ENCODE assay signal across 1 cellular context in genomic region chr1:41333146-41333784, GRCh38.
TF ChIP-seq lines count a peak whose summit lies in the region.

No MANE protein-coding gene starts in this region.

TF ChIP-seq in K562, 482 proteins besides CTCF, POLR2A, EP300 and RAD21 (continued from another document and continues in another):
- peak; percentile 96 for TF ChIP-seq USF1 (CRISPR knock-in tag; IDR thresholded peaks at IDR 0.05)
- TF ChIP-seq ZNF140 (CRISPR knock-in tag; IDR thresholded peaks at IDR 0.05): no peak
- peak; percentile 93 for TF ChIP-seq SMARCA5 (IDR thresholded peaks at IDR 0.05)
- TF ChIP-seq SAFB2 (IDR thresholded peaks at IDR 0.05; ENCODE audit: borderline replicate concordance, low read depth, low read length, severe bottlenecking): no peak
- TF ChIP-seq ZNF318 (IDR thresholded peaks at IDR 0.05; ENCODE audit: borderline replicate concordance in 1 of 2, low read depth in 1 of 2): peak in 1 of 2 experiments; percentile 82; a peak in 2 of 4 replicates
- TF ChIP-seq VEZF1 (CRISPR knock-in tag; IDR thresholded peaks at IDR 0.05): peak; percentile 73
- TF ChIP-seq, protein P1, sequence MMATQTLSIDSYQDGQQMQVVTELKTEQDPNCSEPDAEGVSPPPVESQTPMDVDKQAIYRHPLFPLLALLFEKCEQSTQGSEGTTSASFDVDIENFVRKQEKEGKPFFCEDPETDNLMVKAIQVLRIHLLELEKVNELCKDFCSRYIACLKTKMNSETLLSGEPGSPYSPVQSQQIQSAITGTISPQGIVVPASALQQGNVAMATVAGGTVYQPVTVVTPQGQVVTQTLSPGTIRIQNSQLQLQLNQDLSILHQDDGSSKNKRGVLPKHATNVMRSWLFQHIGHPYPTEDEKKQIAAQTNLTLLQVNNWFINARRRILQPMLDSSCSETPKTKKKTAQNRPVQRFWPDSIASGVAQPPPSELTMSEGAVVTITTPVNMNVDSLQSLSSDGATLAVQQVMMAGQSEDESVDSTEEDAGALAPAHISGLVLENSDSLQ (IDR thresholded peaks at IDR 0.05): peak; percentile 45
- no peak for TF ChIP-seq SNIP1 (IDR thresholded peaks at IDR 0.05; ENCODE audit: low read depth)
- TF ChIP-seq ZNF583 (CRISPR knock-in tag; IDR thresholded peaks at IDR 0.05): no peak
- peak; percentile 80 for TF ChIP-seq JUND (IDR thresholded peaks at IDR 0.05; ENCODE audit: borderline replicate concordance, low read depth, low read length)
- TF ChIP-seq JUND (tag; IDR thresholded peaks at IDR 0.05; ENCODE audit: borderline replicate concordance, low read depth, low read length): no peak; the same call in 2 of the 3 replicates
- TF ChIP-seq GABPA (tag; conservative IDR thresholded peaks at IDR 0.05; ENCODE audit: low read depth): peak; percentile 48; the same call in 1 of the 2 replicates
- 0 out of 2 replicates have a peak, but pooled peaks have one; percentile 55 for TF ChIP-seq ZNF24 (IDR thresholded peaks at IDR 0.05)
- no peak for TF ChIP-seq KDM2B (CRISPR knock-in tag; IDR thresholded peaks at IDR 0.05)
- no peak for TF ChIP-seq MITF (IDR thresholded peaks at IDR 0.05)
- 0 out of 2 replicates have a peak, but pooled peaks have one; percentile 8 for TF ChIP-seq ATF2 (CRISPR knock-in tag; IDR thresholded peaks at IDR 0.05)
- TF ChIP-seq RUNX1 (IDR thresholded peaks at IDR 0.05; ENCODE audit: low read depth): no peak
- no peak for TF ChIP-seq ZBTB8A (IDR thresholded peaks at IDR 0.05; ENCODE audit: partially characterized antibody)
- TF ChIP-seq ZNF174 (CRISPR knock-in tag; IDR thresholded peaks at IDR 0.05): no peak
- no peak for TF ChIP-seq SIN3A (IDR thresholded peaks at IDR 0.05; ENCODE audit: borderline replicate concordance in 2 of 2, control insufficient read depth in 1 of 2, low read depth in 2 of 2, low read length in 2 of 2)
- no peak for TF ChIP-seq NR2C2 (CRISPR knock-in tag; IDR thresholded peaks at IDR 0.05)
- peak; percentile 26; the same call in 1 of the 2 replicates for TF ChIP-seq NR2C2 (tag; IDR thresholded peaks at IDR 0.05)
- TF ChIP-seq DDX20 (tag; IDR thresholded peaks at IDR 0.05; ENCODE audit: low read depth): no peak
- TF ChIP-seq MAZ (CRISPR knock-in tag; conservative IDR thresholded peaks at IDR 0.05 in 1 of 2, IDR thresholded peaks at IDR 0.05 in 1 of 2): no peak
- TF ChIP-seq JUN (IDR thresholded peaks at IDR 0.05; ENCODE audit: borderline replicate concordance, low read depth, low read length): peak; percentile 63
- no peak for TF ChIP-seq JUN (CRISPR knock-in tag; IDR thresholded peaks at IDR 0.05; ENCODE audit: borderline replicate concordance)
- TF ChIP-seq ELK1 (CRISPR knock-in tag; IDR thresholded peaks at IDR 0.05): no peak
- peak; percentile 76 to 80 for TF ChIP-seq KDM1A (IDR thresholded peaks at IDR 0.05)
- TF ChIP-seq EGR1 (conservative IDR thresholded peaks at IDR 0.05): peak; percentile 93
- peak; percentile 81; the same call in 1 of the 2 replicates for TF ChIP-seq HDAC2 (IDR thresholded peaks at IDR 0.05)
- no peak for TF ChIP-seq GTF2A2 (tag; IDR thresholded peaks at IDR 0.05)
- no peak for TF ChIP-seq ZNF280A (IDR thresholded peaks at IDR 0.05; ENCODE audit: low read depth, partially characterized antibody)
- TF ChIP-seq CTCFL (IDR thresholded peaks at IDR 0.05; ENCODE audit: borderline replicate concordance, insufficient read depth, low read depth, low read length, poor library complexity, severe bottlenecking): no peak
- no peak for TF ChIP-seq NFIX (CRISPR knock-in tag; IDR thresholded peaks at IDR 0.05; ENCODE audit: low read depth)
- peak; percentile 75; the same call in 1 of the 2 replicates for TF ChIP-seq NCOA1 (IDR thresholded peaks at IDR 0.05; ENCODE audit: low read depth)
- TF ChIP-seq CSDE1 (IDR thresholded peaks at IDR 0.05): no peak
- TF ChIP-seq, protein P2, sequence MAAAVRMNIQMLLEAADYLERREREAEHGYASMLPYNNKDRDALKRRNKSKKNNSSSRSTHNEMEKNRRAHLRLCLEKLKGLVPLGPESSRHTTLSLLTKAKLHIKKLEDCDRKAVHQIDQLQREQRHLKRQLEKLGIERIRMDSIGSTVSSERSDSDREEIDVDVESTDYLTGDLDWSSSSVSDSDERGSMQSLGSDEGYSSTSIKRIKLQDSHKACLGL (CRISPR knock-in tag; IDR thresholded peaks at IDR 0.05; ENCODE audit: borderline replicate concordance, poor library complexity, severe bottlenecking): no peak
- peak; percentile 93 for TF ChIP-seq CTBP1 (IDR thresholded peaks at IDR 0.05; ENCODE audit: borderline replicate concordance)
- no peak for TF ChIP-seq DLX4 (CRISPR knock-in tag; IDR thresholded peaks at IDR 0.05)
- peak; percentile 40; the same call in 1 of the 2 replicates for TF ChIP-seq ARID1B (IDR thresholded peaks at IDR 0.05)
- peak; percentile 86; the same call in 1 of the 2 replicates for TF ChIP-seq ZNF436 (CRISPR knock-in tag; IDR thresholded peaks at IDR 0.05)
- TF ChIP-seq PHB2 (IDR thresholded peaks at IDR 0.05; ENCODE audit: low read depth): no peak
- TF ChIP-seq TRIM24 (IDR thresholded peaks at IDR 0.05): peak; percentile 78 to 87
